16 cellular contexts compared by ENCODE assay signal in genomic region chr3:23817508-23818223, GRCh38. TPM values are rescaled to one million over a fixed set of nuclear protein-coding genes. Genes with fewer than 3 reads are reported as not detected.
DNase-seq lines count a peak whose midpoint lies in the region; ATAC-seq and TF ChIP-seq lines count a peak whose summit lies in the region.
"Had no signal": no experiment of that assay in that cellular context is flagged by ENCODE, and none has a peak within 500 bp of the region (broad histone marks: within the 10 kb centered on the region; RNA-seq: fewer than 3 reads in every experiment).

No MANE protein-coding gene starts in this region.

- H3K9ac ChIP-seq in BLaER1 (no peak overlapping the region), MM.1S (ENCODE audit: low read length) (no peak overlapping the region)
- H3K9ac ChIP-seq: GM23248 had no signal

- H3K79me2 ChIP-seq in MM.1S (ENCODE audit: low read length): peaks cover 98% of the 10 kb centered on the region

- H3K4me3 ChIP-seq in BLaER1: no peak overlapping the region
- H3K4me3 ChIP-seq in CD8-positive, alpha-beta T cell (ENCODE audit: low read depth, low read length): no peak overlapping the region
- no peak overlapping the region for H3K4me3 ChIP-seq in MM.1S (ENCODE audit: low read length)
- H3K4me3 ChIP-seq: GM23248, HAP-1 had no signal

- H3K27ac ChIP-seq in BLaER1 (no peak overlapping the region), VCaP (peak overlapping the region; percentile 100), MM.1S (ENCODE audit: low read length) (no peak overlapping the region)
- H3K27ac ChIP-seq in CD8-positive, alpha-beta T cell (ENCODE audit: low read depth, low read length): no peak overlapping the region
- H3K27ac ChIP-seq: GM23248 had no signal

- no peak overlapping the region for H2AFZ ChIP-seq in MM.1S (ENCODE audit: low read length)
- H2AFZ ChIP-seq: GM23248 had no signal

- no peak for ATAC-seq in CD8-positive, alpha-beta T cell
- no peak for ATAC-seq in GM18520 (IDR thresholded peaks at IDR 0.05; ENCODE audit: unreplicated experiment)

- H3K27me3 ChIP-seq in BLaER1 (no peaks in the 10 kb centered on the region), MM.1S (replicated peaks; ENCODE audit: insufficient read depth, low read length) (no peaks in the 10 kb centered on the region)
- H3K27me3 ChIP-seq in CD8-positive, alpha-beta T cell (ENCODE audit: insufficient read depth, low read length): no peaks in the 10 kb centered on the region

- no peak overlapping the region for H3K4me3 Mint-ChIP-seq in CD8-positive, alpha-beta T cell
- no peak overlapping the region for H3K4me3 Mint-ChIP-seq in dendritic cell treated with granulocyte-macrophage colony-stimulating factor and Interleukin-4, amounts not matched to agents 40 ng/mL and 50 ng/mL, for 4 days
- H3K4me3 Mint-ChIP-seq: CD4-positive, alpha-beta T cell had no signal

- H3K4me1 ChIP-seq in BLaER1 (peaks cover 72% of the 10 kb centered on the region), MM.1S (ENCODE audit: low read length) (peaks cover 34% of the 10 kb centered on the region)
- no peaks in the 10 kb centered on the region for H3K4me1 ChIP-seq in CD8-positive, alpha-beta T cell (ENCODE audit: insufficient read depth, low read length)

- H3K4me2 ChIP-seq in BLaER1 (0 out of 2 replicates have a peak overlapping the region, but pooled peaks have one; percentile 9), MM.1S (ENCODE audit: low read depth, low read length) (no peak overlapping the region)

- POLR2A ChIA-PET in CD8-positive, alpha-beta T cell (lab: Charles Lee): no interaction called here

- H4K20me1 ChIP-seq in BLaER1 (peaks cover 100% of the 10 kb centered on the region), MM.1S (ENCODE audit: insufficient read depth, low read length) (peaks cover 34% of the 10 kb centered on the region)

- H3F3A ChIP-seq in MM.1S (ENCODE audit: insufficient read depth, low read length): 0 out of 2 replicates have a peak, but pooled peaks cover 4% of the 10 kb centered on the region

- H3K9me3 Mint-ChIP-seq in CD8-positive, alpha-beta T cell: no peaks in the 10 kb centered on the region
- H3K9me3 Mint-ChIP-seq in dendritic cell treated with granulocyte-macrophage colony-stimulating factor and Interleukin-4, amounts not matched to agents 40 ng/mL and 50 ng/mL, for 4 days: no peaks in the 10 kb centered on the region
- H3K9me3 Mint-ChIP-seq: CD4-positive, alpha-beta T cell had no signal

- intact Hi-C loops in CD8-positive, alpha-beta T cell (cut with DNase I, micrococcal nuclease): no loop called here
- intact Hi-C loops in dendritic cell treated with granulocyte-macrophage colony-stimulating factor and Interleukin-4, amounts not matched to agents 40 ng/mL and 50 ng/mL, for 4 days (cut with micrococcal nuclease): no loop called here

- DNase-seq in CD8-positive, alpha-beta T cell: no peak
- no peak for DNase-seq in MM.1S
- no peak for DNase-seq in NCI-H1048 (lab: John Stamatoyannopoulos, UW)
- DNase-seq in stimulated activated CD4-positive, alpha-beta T cell treated with anti-CD3 and anti-CD28 coated beads, Interleukin-1b, Interleukin-23, amount 100 ng/mL, for 48 hours: no peak
- DNase-seq: 8988T; C1 segment of cervical spinal cord; Calu3; CD4-positive, alpha-beta T cell; DMS79 treated with DMSO at 0.1 percent for 48 hours; GF-D8; GM23248 had no signal

- CTCF ChIA-PET in CD8-positive, alpha-beta T cell (lab: Charles Lee): no interaction called here

- H3K36me3 ChIP-seq in BLaER1: peaks cover 84% of the 10 kb centered on the region
- H3K36me3 ChIP-seq in CD8-positive, alpha-beta T cell (ENCODE audit: insufficient read depth, low read length): no peaks in the 10 kb centered on the region
- peaks cover 23% of the 10 kb centered on the region; the same call in 1 of the 2 replicates for H3K36me3 ChIP-seq in MM.1S (replicated peaks; ENCODE audit: insufficient read depth, low read length)

- peak overlapping the region; percentile 15 for H3K27ac Mint-ChIP-seq in CD8-positive, alpha-beta T cell
- peak overlapping the region; percentile 2 for H3K27ac Mint-ChIP-seq in dendritic cell treated with granulocyte-macrophage colony-stimulating factor and Interleukin-4, amounts not matched to agents 40 ng/mL and 50 ng/mL, for 4 days
- H3K27ac Mint-ChIP-seq: CD4-positive, alpha-beta T cell had no signal

- no peak for TF ChIP-seq CTCF in CD8-positive, alpha-beta T cell (IDR thresholded peaks at IDR 0.05)
- TF ChIP-seq CTCF in VCaP (conservative IDR thresholded peaks at IDR 0.05) (no peak), MM.1S (IDR thresholded peaks at IDR 0.05; ENCODE audit: low read length) (no peak)

- peaks cover 55% of the 10 kb centered on the region for H3K4me1 Mint-ChIP-seq in CD8-positive, alpha-beta T cell (ENCODE audit: low read depth)
- H3K4me1 Mint-ChIP-seq in dendritic cell treated with granulocyte-macrophage colony-stimulating factor and Interleukin-4, amounts not matched to agents 40 ng/mL and 50 ng/mL, for 4 days (ENCODE audit: low read depth): peaks cover 30% of the 10 kb centered on the region

- H3K9me2 ChIP-seq in MM.1S (replicated peaks; ENCODE audit: insufficient read depth, low read length): no peaks in the 10 kb centered on the region

- no peaks in the 10 kb centered on the region for H3K27me3 Mint-ChIP-seq in CD8-positive, alpha-beta T cell (ENCODE audit: low read depth)
- H3K27me3 Mint-ChIP-seq in dendritic cell treated with granulocyte-macrophage colony-stimulating factor and Interleukin-4, amounts not matched to agents 40 ng/mL and 50 ng/mL, for 4 days: no peaks in the 10 kb centered on the region
- H3K27me3 Mint-ChIP-seq: CD4-positive, alpha-beta T cell had no signal

- H3K36me3 Mint-ChIP-seq in CD8-positive, alpha-beta T cell: peaks cover 24% of the 10 kb centered on the region
- peaks cover 49% of the 10 kb centered on the region for H3K36me3 Mint-ChIP-seq in dendritic cell treated with granulocyte-macrophage colony-stimulating factor and Interleukin-4, amounts not matched to agents 40 ng/mL and 50 ng/mL, for 4 days (ENCODE audit: low read depth)

- H3K9me3 ChIP-seq in BLaER1 (0 out of 2 replicates have a peak, but pooled peaks cover 7% of the 10 kb centered on the region), MM.1S (replicated peaks; ENCODE audit: insufficient read depth, low read length) (no peaks in the 10 kb centered on the region)
- H3K9me3 ChIP-seq in CD8-positive, alpha-beta T cell (ENCODE audit: low read length): no peaks in the 10 kb centered on the region
- H3K9me3 ChIP-seq: HAP-1 had no signal

RNA-seq across cellular contexts. Expression of gene UBE2E1, which starts 11.9 kb away (rescaled TPM):
- total RNA-seq in CD8-positive, alpha-beta T cell: 10 to 100 TPM; 39.8 to 40.6 TPM
